ENCODE assay signal across 8 cellular contexts in the genomic region with DNA sequence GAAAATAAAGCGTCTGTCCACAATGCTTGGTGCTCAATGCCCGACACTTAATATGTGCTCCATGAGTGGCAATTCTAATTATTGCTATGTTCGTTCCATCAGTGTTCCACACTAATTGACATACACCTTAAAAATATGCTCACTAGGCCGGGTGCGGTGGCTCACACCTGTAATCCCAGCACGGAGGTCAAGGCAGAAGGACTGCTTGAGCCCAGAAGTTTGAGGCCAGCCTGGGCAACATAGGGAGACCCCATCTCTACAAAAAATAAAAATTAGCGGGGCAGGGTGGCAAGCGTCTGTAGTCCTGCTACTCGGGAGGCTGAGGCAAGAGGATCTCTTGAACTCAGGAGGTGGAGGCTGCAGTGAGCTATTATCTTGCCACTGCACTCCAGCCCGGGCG. TPM values are rescaled to one million over a fixed set of nuclear protein-coding genes. Genes with fewer than 3 reads are reported as not detected.
A peak's percentile ranks its signal among the peaks of the same experiment; 100 is the strongest.
DNase-seq lines count a peak whose midpoint lies in the region; ATAC-seq and TF ChIP-seq lines count a peak whose summit lies in the region.

No MANE protein-coding gene starts in this region.

- POLR2A ChIA-PET in A673 (lab: Charles Lee; ENCODE audit: low non-redundant PET) (no interaction called here), IMR-90 (lab: Charles Lee; ENCODE audit: unreplicated experiment) (no interaction called here)
- POLR2A ChIA-PET in naive thymus-derived CD8-positive, alpha-beta T cell (lab: Charles Lee): no interaction called here

- H3K14ac ChIP-seq in IMR-90 (replicated peaks; ENCODE audit: low read depth, low read length): peak overlapping the region; percentile 88

- dilution Hi-C loops in IMR-90 (cut with HindIII; ENCODE audit: low sequenced_read_pairs, unreplicated experiment): no loop called here

- DNase-seq in A673 (ENCODE audit: low spot score) (no peak), IMR-90 (no peak), breast epithelium (ENCODE audit: low spot score in 2 of 2) (no peak), A172 (ENCODE audit: low spot score) (no peak), DMS79 treated with DMSO at 0.1 percent for 48 hours (lab: John Stamatoyannopoulos, UW) (no peak)
- DNase-seq in naive thymus-derived CD8-positive, alpha-beta T cell: no peak

- H3K9me1 ChIP-seq in IMR-90 (ENCODE audit: insufficient read depth, low read length): peaks cover 9% of the 10 kb centered on the region

- peak overlapping the region; percentile 87; the same call in 1 of the 2 replicates for H3K4me2 ChIP-seq in IMR-90 (ENCODE audit: low read depth, low read length)

- H3K27ac ChIP-seq in A673 (ENCODE audit: low read depth, low read length, poor library complexity, severe bottlenecking): peak overlapping the region; percentile 84
- H3K27ac ChIP-seq in IMR-90 (ENCODE audit: insufficient read depth, low read length): no peak overlapping the region
- H3K27ac ChIP-seq in breast epithelium: peak overlapping the region; percentile 86 to 92

- peak overlapping the region; percentile 68; the same call in 1 of the 2 replicates for H2BK120ac ChIP-seq in IMR-90 (ENCODE audit: low read depth, low read length)

- peak overlapping the region; percentile 80; the same call in 1 of the 2 replicates for H3K9ac ChIP-seq in IMR-90 (ENCODE audit: low read depth, low read length)

- ATAC-seq in IMR-90 (ENCODE audit: low read depth): no peak
- no peak for ATAC-seq in naive thymus-derived CD8-positive, alpha-beta T cell
- ATAC-seq in HG03025 (IDR thresholded peaks at IDR 0.05; ENCODE audit: low FRiP score, unreplicated experiment): no peak
- ATAC-seq in GM18909 (IDR thresholded peaks at IDR 0.05; ENCODE audit: poor library complexity, unreplicated experiment): no peak

- no peak overlapping the region for H2BK20ac ChIP-seq in IMR-90 (ENCODE audit: low read depth, low read length)

- TF ChIP-seq RAD21 in IMR-90 (IDR thresholded peaks at IDR 0.05; ENCODE audit: low read length): no peak

- H2AK5ac ChIP-seq in IMR-90 (ENCODE audit: low read depth, low read length): peak overlapping the region; percentile 65; the same call in 1 of the 2 replicates

- H3K27ac Mint-ChIP-seq in naive thymus-derived CD8-positive, alpha-beta T cell: peak overlapping the region; percentile 85 to 94 (median 92)

- H4K91ac ChIP-seq in IMR-90 (ENCODE audit: insufficient read depth, low read depth, low read length): no peak overlapping the region; the same call in 1 of the 2 replicates

- H4K20me1 ChIP-seq in IMR-90 (ENCODE audit: insufficient read depth, low read length): peaks cover 10% of the 10 kb centered on the region; the same call in 1 of the 2 replicates

- H3K18ac ChIP-seq in IMR-90 (ENCODE audit: low read depth, low read length): no peak overlapping the region

- H3K4ac ChIP-seq in IMR-90 (ENCODE audit: low read depth, low read length): peak overlapping the region; percentile 89

- no peak for TF ChIP-seq CTCF in A673 (conservative IDR thresholded peaks at IDR 0.05; ENCODE audit: low read depth, low read length)
- no peak for TF ChIP-seq CTCF in IMR-90 (conservative IDR thresholded peaks at IDR 0.05; ENCODE audit: low read depth, low read length)
- no peak for TF ChIP-seq CTCF in breast epithelium (IDR thresholded peaks at IDR 0.05)

- peak overlapping the region; percentile 97; the same call in 1 of the 2 replicates for H4K5ac ChIP-seq in IMR-90 (ENCODE audit: low read depth, low read length)

- H2BK15ac ChIP-seq in IMR-90 (ENCODE audit: low read depth, low read length): no peak overlapping the region

- BruUV-seq in A673 (replicated peaks; lab: Mats Ljungman, UMichigan) (no TSS peak), IMR-90 (replicated peaks; lab: Mats Ljungman, UMichigan) (no TSS peak)

- no CpG with 5 or more reads among the region's 11 CpGs for WGBS in IMR-90 (ENCODE audit: extremely low coverage in 2 of 2, insufficient read length in 1 of 2), 2 experiments

- no peaks in the 10 kb centered on the region for H3K9me3 ChIP-seq in A673 (ENCODE audit: low read depth, low read length, poor library complexity, severe bottlenecking)
- no peaks in the 10 kb centered on the region for H3K9me3 ChIP-seq in IMR-90 (ENCODE audit: control insufficient read depth, insufficient read depth, low read length)
- no peaks in the 10 kb centered on the region for H3K9me3 ChIP-seq in breast epithelium

- no peaks in the 10 kb centered on the region for H3K9me3 Mint-ChIP-seq in naive thymus-derived CD8-positive, alpha-beta T cell

- peak overlapping the region; percentile 84 for H2BK5ac ChIP-seq in IMR-90 (ENCODE audit: low read depth, low read length, poor library complexity, severe bottlenecking)

- H3K4me1 ChIP-seq in A673 (ENCODE audit: insufficient read depth, low read length, poor library complexity, severe bottlenecking) (peaks cover 15% of the 10 kb centered on the region), IMR-90 (ENCODE audit: control insufficient read depth, insufficient read depth, low read length) (peaks cover 8% of the 10 kb centered on the region), breast epithelium (peaks cover 0 to 13% of the 10 kb centered on the region in 2 donors)

- peak overlapping the region; percentile 86 to 98 (median 94) for H3K4me3 Mint-ChIP-seq in naive thymus-derived CD8-positive, alpha-beta T cell

- H3K4me1 Mint-ChIP-seq in naive thymus-derived CD8-positive, alpha-beta T cell: peaks cover 15 to 33% (median 24%) of the 10 kb centered on the region in 4 donors

- H3K27me3 Mint-ChIP-seq in naive thymus-derived CD8-positive, alpha-beta T cell: peaks cover 0 to 2% (median 1%) of the 10 kb centered on the region in 5 donors

- H3K36me3 ChIP-seq in A673 (ENCODE audit: insufficient read depth, low read length, poor library complexity, severe bottlenecking): no peaks in the 10 kb centered on the region
- H3K36me3 ChIP-seq in IMR-90 (ENCODE audit: control insufficient read depth, insufficient read depth, low read length): no peaks in the 10 kb centered on the region
- no peaks in the 10 kb centered on the region for H3K36me3 ChIP-seq in breast epithelium

- peak overlapping the region; percentile 99 for H2AFZ ChIP-seq in IMR-90 (replicated peaks; ENCODE audit: low read length, poor library complexity)

- no peaks in the 10 kb centered on the region for H3K27me3 ChIP-seq in A673 (replicated peaks; ENCODE audit: insufficient read depth, low read depth, low read length, poor library complexity)
- no peaks in the 10 kb centered on the region for H3K27me3 ChIP-seq in IMR-90 (ENCODE audit: control insufficient read depth, insufficient read depth, low read length)
- no peaks in the 10 kb centered on the region for H3K27me3 ChIP-seq in breast epithelium

- CTCF ChIA-PET in A673 (lab: Charles Lee) (no interaction called here), IMR-90 (lab: Yijun Ruan, JAX) (no interaction called here)

- H3K4me3 ChIP-seq in A673 (ENCODE audit: low read depth, low read length, poor library complexity, severe bottlenecking) (peak overlapping the region; percentile 98), IMR-90 (ENCODE audit: insufficient read depth, low read depth, low read length) (no peak overlapping the region), breast epithelium (peak overlapping the region; percentile 92 to 99 (median 96))

- H3K79me1 ChIP-seq in IMR-90 (ENCODE audit: low read depth in 1 of 2, low read length in 2 of 2): peaks cover 7 to 22% of the 10 kb centered on the region in 2 experiments

- H3K23ac ChIP-seq in IMR-90 (ENCODE audit: low read depth, low read length): peak overlapping the region; percentile 14; the same call in 1 of the 2 replicates

- no peaks in the 10 kb centered on the region for H3K36me3 Mint-ChIP-seq in naive thymus-derived CD8-positive, alpha-beta T cell

- in situ Hi-C loops in IMR-90 (cut with MboI; ENCODE audit: low sequenced_read_pairs): loop anchor here (10.0 kb wide), 1 partner anchor 118 kb away; no protein-coding TSS in a partner anchor

- intact Hi-C loops in A673 (cut with micrococcal nuclease; ENCODE audit: unreplicated experiment): loop anchor here (5.0 to 10.0 kb wide), 3 partner anchors 88 to 368 kb away; partner anchors contain the start of genes ERP29, NAA25 and TMEM116
- intact Hi-C loops in IMR-90 (cut with micrococcal nuclease): loop anchor here (10.0 kb wide), 1 partner anchor 278 kb away; the partner anchor contains the start of gene NAA25
- intact Hi-C loops in breast epithelium (cut with DNase I; ENCODE audit: low total_unique reads): no loop called here

- H2AK9ac ChIP-seq in IMR-90 (replicated peaks; ENCODE audit: low read depth, low read length, poor library complexity): peak overlapping the region; percentile 83

- peak overlapping the region; percentile 90 to 99 for H4K8ac ChIP-seq in IMR-90 (ENCODE audit: low read depth in 2 of 2, low read length in 2 of 2)

- TF ChIP-seq POLR2A in IMR-90 (IDR thresholded peaks at IDR 0.05; ENCODE audit: low read depth, low read length) (no peak), breast epithelium (IDR thresholded peaks at IDR 0.05) (no peak)

- H3K56ac ChIP-seq in IMR-90 (ENCODE audit: extremely low read depth, insufficient read depth, low read length): 0 out of 2 replicates have a peak overlapping the region, but pooled peaks have one; percentile 8

RNA-seq across cellular contexts. Expression of gene HECTD4, which starts 0.6 kb away (rescaled TPM):
- total RNA-seq in A673 (2021) (45.3 and 52.1 TPM in 2 replicates), IMR-90 (2012; rRNA removed) (11.9 and 12.9 TPM in 2 replicates), breast epithelium (10 to 100 TPM; 37.6 to 57.4 (median 49.5) TPM)
- 13.0 and 15.1 TPM in 2 replicates for polyA plus RNA-seq in IMR-90 (2012; rRNA removed)
- 7.8 and 10.7 TPM in 2 replicates for polyA plus RNA-seq in IMR-90 (2012; cell fraction: cytosol; rRNA removed)
- 51.5 and 87.6 TPM in 2 replicates for polyA plus RNA-seq in IMR-90 (2012; cell fraction: nucleus; rRNA removed; ENCODE audit: low replicate concordance)
- total RNA-seq in naive thymus-derived CD8-positive, alpha-beta T cell: 10 to 100 TPM; 47.6 to 60.1 TPM
- 1 to 10 TPM; 1.8 to 4.5 (median 2.5) TPM for polyA plus RNA-seq in naive thymus-derived CD8-positive, alpha-beta T cell
- total RNA-seq in A172 (2014; rRNA removed; shearing (Covaris generic)): 5.1 and 6.8 TPM in 2 replicates

RNA-seq across cellular contexts. Expression of gene RPL6, which starts 26.5 kb away (rescaled TPM):
- 1,517 and 1,605 TPM in 2 replicates for total RNA-seq in A673 (2021)
- total RNA-seq in IMR-90 (2012; rRNA removed): 1,317 and 1,900 TPM in 2 replicates
- 1,561 and 1,694 TPM in 2 replicates for polyA plus RNA-seq in IMR-90 (2012; rRNA removed)
- 511 and 1,193 TPM in 2 replicates for polyA plus RNA-seq in IMR-90 (2012; cell fraction: cytosol; rRNA removed)
- polyA plus RNA-seq in IMR-90 (2012; cell fraction: nucleus; rRNA removed; ENCODE audit: low replicate concordance): 125 and 757 TPM in 2 replicates
- total RNA-seq in breast epithelium: 1,000 to 10,000 TPM; 1,571 to 1,840 (median 1,826) TPM
- total RNA-seq in naive thymus-derived CD8-positive, alpha-beta T cell: 1,000 to 10,000 TPM; 1,499 to 1,523 TPM
- polyA plus RNA-seq in naive thymus-derived CD8-positive, alpha-beta T cell: 100 to 1,000 TPM; 646 to 758 (median 720) TPM
- 1,425 and 1,744 TPM in 2 replicates for total RNA-seq in A172 (2014; rRNA removed; shearing (Covaris generic))

RNA-seq across cellular contexts. Expression of gene PTPN11, which starts 35.9 kb away (rescaled TPM):
- 157 and 158 TPM in 2 replicates for total RNA-seq in A673 (2021)
- total RNA-seq in IMR-90 (2012; rRNA removed): 135 and 199 TPM in 2 replicates
- polyA plus RNA-seq in IMR-90 (2012; rRNA removed): 48.4 and 52.9 TPM in 2 replicates
- 25.2 and 27.0 TPM in 2 replicates for polyA plus RNA-seq in IMR-90 (2012; cell fraction: cytosol; rRNA removed)
- polyA plus RNA-seq in IMR-90 (2012; cell fraction: nucleus; rRNA removed; ENCODE audit: low replicate concordance): 15.5 and 36.6 TPM in 2 replicates
- 100 to 1,000 TPM in 1 of 3 donors, 10 to 100 TPM in 2; 73.8 to 288 (median 91.4) TPM for total RNA-seq in breast epithelium
- total RNA-seq in naive thymus-derived CD8-positive, alpha-beta T cell: 10 to 100 TPM; 46.2 to 48.0 TPM
- 10 to 100 TPM; 70.2 to 75.8 (median 70.7) TPM for polyA plus RNA-seq in naive thymus-derived CD8-positive, alpha-beta T cell
- 75.6 and 100 TPM in 2 replicates for total RNA-seq in A172 (2014; rRNA removed; shearing (Covaris generic))
